In genomic region chr15:34838282-34838681, GRCh38 we compare ENCODE assay signal across 10 cellular contexts. TPM values are rescaled to one million over a fixed set of nuclear protein-coding genes. Genes with fewer than 3 reads are reported as not detected.
"Had no signal": no experiment of that assay in that cellular context is flagged by ENCODE, and none has a peak within 500 bp of the region (broad histone marks: within the 10 kb centered on the region; RNA-seq: fewer than 3 reads in every experiment).

No MANE protein-coding gene starts in this region.

- H3K27ac ChIP-seq: HL-60, KMS-11 had no signal

- H3K4me3 ChIP-seq: GM23338 had no signal

- H3K9ac ChIP-seq: KMS-11 had no signal

- H3K4me2 ChIP-seq: GM23338, KMS-11 had no signal

- H2AFZ ChIP-seq: GM23338 had no signal

- ATAC-seq: GM23338 had no signal

- FAIRE-seq: H1, H54 had no signal

- DNase-seq: H9, HCEC 1CT, HFFc6, KBM-7 had no signal

RNA-seq across cellular contexts. Expression of gene ACTC1, which starts 42.9 kb away (rescaled TPM):
- total RNA-seq: HT1080 had no signal
